In genomic region chr2:109332880-109333279, GRCh38 we compare ENCODE assay signal across 14 cellular contexts.
DNase-seq lines count a peak whose midpoint lies in the region; ATAC-seq and TF ChIP-seq lines count a peak whose summit lies in the region.
"Had no signal": no experiment of that assay in that cellular context is flagged by ENCODE, and none has a peak within 500 bp of the region (broad histone marks: within the 10 kb centered on the region; RNA-seq: fewer than 3 reads in every experiment).

No MANE protein-coding gene starts in this region.

- H3K36me3 ChIP-seq in breast epithelium (no peaks in the 10 kb centered on the region), fibroblast of lung (ENCODE audit: control insufficient read depth, insufficient read depth, low read length) (no peaks in the 10 kb centered on the region), smooth muscle cell (ENCODE audit: low read depth) (no peaks in the 10 kb centered on the region), transverse colon (no peaks in the 10 kb centered on the region)

- peaks cover 13% of the 10 kb centered on the region for H3K9me3 Mint-ChIP-seq in MCF 10A (ENCODE audit: unreplicated experiment)
- H3K9me3 Mint-ChIP-seq in nephron progenitor cell, result peaks cover 13% of the 10 kb centered on the region
- H3K9me3 Mint-ChIP-seq: activated naive CD4-positive, alpha-beta T cell treated with anti-CD3 and anti-CD28 coated beads for 36 hours; T-helper 1 cell treated with Interleukin-12 subunit alpha and Interleukin-12 subunit beta and Interleukin-4 antibody, amounts not matched to agents 30 μg/mL and 1 μg/mL, for 36 hours had no signal

- TF ChIP-seq POLR2A in breast epithelium (IDR thresholded peaks at IDR 0.05), result no peak
- no peak for TF ChIP-seq POLR2A in transverse colon (IDR thresholded peaks at IDR 0.05)

- ATAC-seq in HG03175 (IDR thresholded peaks at IDR 0.05; ENCODE audit: unreplicated experiment), result no peak

- peaks cover 32% of the 10 kb centered on the region for H3K79me2 ChIP-seq in fibroblast of lung (ENCODE audit: control insufficient read depth, insufficient read depth, low read length)
- H3K79me2 ChIP-seq in smooth muscle cell (ENCODE audit: low read depth), result peaks cover 12% of the 10 kb centered on the region

- no peaks in the 10 kb centered on the region for H3K27me3 Mint-ChIP-seq in MCF 10A (ENCODE audit: insufficient read depth, unreplicated experiment)
- peaks cover 3% of the 10 kb centered on the region for H3K27me3 Mint-ChIP-seq in nephron progenitor cell (ENCODE audit: low read depth, poor library complexity)

- TF ChIP-seq EP300 in transverse colon (IDR thresholded peaks at IDR 0.05; ENCODE audit: low read depth), result no peak

- no peaks in the 10 kb centered on the region for H3F3A ChIP-seq in smooth muscle cell (ENCODE audit: low read depth)

- no peaks in the 10 kb centered on the region for H3K27me3 ChIP-seq in breast epithelium
- no peaks in the 10 kb centered on the region for H3K27me3 ChIP-seq in fibroblast of lung (ENCODE audit: control insufficient read depth, insufficient read depth, low read length)
- H3K27me3 ChIP-seq in smooth muscle cell (ENCODE audit: low read depth), result no peaks in the 10 kb centered on the region
- H3K27me3 ChIP-seq in transverse colon, result no peaks in the 10 kb centered on the region

- no TSS peak for BruUV-seq in MCF 10A (replicated peaks; lab: Mats Ljungman, UMichigan)

- intact Hi-C loops in MCF 10A (cut with micrococcal nuclease) (loop anchor here (5.0 kb wide), 1 partner anchor 121 kb away; no protein-coding TSS in a partner anchor), breast epithelium (cut with DNase I; ENCODE audit: low total_unique reads) (no loop called here), transverse colon (cut with DNase I; ENCODE audit: low total_unique reads) (no loop called here)

- POLR2A ChIA-PET in MCF 10A (lab: Yijun Ruan, JAX), result interaction anchor here (0.5 to 1.7 kb wide), 11 partner anchors 9 to 239 kb away, joined by 3 to 12 read pairs (median 5); partner anchors contain the start of gene SH3RF3

- TF ChIP-seq CTCF in MCF 10A (IDR thresholded peaks at IDR 0.05; ENCODE audit: unreplicated experiment) (no peak), breast epithelium (IDR thresholded peaks at IDR 0.05) (no peak), fibroblast of lung (conservative IDR thresholded peaks at IDR 0.05 in 1 of 2, IDR thresholded peaks at IDR 0.05 in 1 of 2; ENCODE audit: low read depth in 1 of 2, low read length in 2 of 2) (no peak), smooth muscle cell (IDR thresholded peaks at IDR 0.05; ENCODE audit: borderline replicate concordance, insufficient read depth, poor library complexity, severe bottlenecking) (no peak), nephron progenitor cell (IDR thresholded peaks at IDR 0.05) (no peak), transverse colon (IDR thresholded peaks at IDR 0.05) (no peak)

- H3K4me1 ChIP-seq in breast epithelium (peaks cover 8 to 10% of the 10 kb centered on the region in 2 donors), fibroblast of lung (ENCODE audit: control insufficient read depth, extremely low read depth, insufficient read depth, low read length) (peaks cover 49% of the 10 kb centered on the region), smooth muscle cell (ENCODE audit: low read depth) (peaks cover 21% of the 10 kb centered on the region), transverse colon (peaks cover 0 to 21% (median 14%) of the 10 kb centered on the region in 4 donors)

- H3K9ac ChIP-seq in fibroblast of lung (ENCODE audit: insufficient read depth, low read length) (no peak overlapping the region), smooth muscle cell (ENCODE audit: low read depth) (no peak overlapping the region)
- H3K9ac ChIP-seq: KMS-11 had no signal

- peak overlapping the region; percentile 71 for H3K4me3 Mint-ChIP-seq in MCF 10A (ENCODE audit: unreplicated experiment)
- H3K4me3 Mint-ChIP-seq in nephron progenitor cell, result no peak overlapping the region

- peaks cover 54% of the 10 kb centered on the region for H3K4me1 Mint-ChIP-seq in MCF 10A (ENCODE audit: insufficient read depth, unreplicated experiment)
- peaks cover 56% of the 10 kb centered on the region for H3K4me1 Mint-ChIP-seq in nephron progenitor cell

- H4K20me1 ChIP-seq in fibroblast of lung (ENCODE audit: control insufficient read depth, extremely low read depth, insufficient read depth, low read length), result no peaks in the 10 kb centered on the region
- no peaks in the 10 kb centered on the region for H4K20me1 ChIP-seq in smooth muscle cell (ENCODE audit: low read depth)

- H3K36me3 Mint-ChIP-seq in MCF 10A (ENCODE audit: insufficient read depth, unreplicated experiment) (peaks cover 15% of the 10 kb centered on the region), nephron progenitor cell (ENCODE audit: low read depth) (peaks cover 16% of the 10 kb centered on the region)

- WGBS in smooth muscle cell (ENCODE audit: low lambda C conversion rate), result 72% methylated on average over 9 of the region's 9 CpGs
- 60 to 88% methylated on average over 1 to 9 of the region's 9 CpGs for WGBS in transverse colon (ENCODE audit: low coverage in 1 of 2), 2 donors

- no peak overlapping the region for H2AFZ ChIP-seq in fibroblast of lung (ENCODE audit: low read length)
- no peak overlapping the region for H2AFZ ChIP-seq in smooth muscle cell (ENCODE audit: low read depth)

- peak overlapping the region; percentile 0 for H3K4me2 ChIP-seq in fibroblast of lung (ENCODE audit: extremely low read depth, insufficient read depth, low read length)
- H3K4me2 ChIP-seq in smooth muscle cell, result peak overlapping the region; percentile 31
- H3K4me2 ChIP-seq: KMS-11 had no signal

- peak overlapping the region in 1 of 3 donors; percentile 44 for H3K4me3 ChIP-seq in breast epithelium
- H3K4me3 ChIP-seq in fibroblast of lung (replicated peaks in 1 of 4; ENCODE audit: control extremely low read depth in 1 of 4, insufficient read depth in 1 of 4, low read depth in 3 of 4, low read length in 4 of 4), result no peak overlapping the region
- H3K4me3 ChIP-seq in smooth muscle cell, result no peak overlapping the region
- H3K4me3 ChIP-seq in transverse colon, result no peak overlapping the region

- DNase-seq in MCF 10A (ENCODE audit: unreplicated experiment) (no peak), breast epithelium (ENCODE audit: low spot score in 2 of 2) (no peak), fibroblast of lung (ENCODE audit: low read depth in 2 of 2) (no peak), smooth muscle cell (lab: John Stamatoyannopoulos, UW; ENCODE audit: unreplicated experiment) (no peak), nephron progenitor cell (no peak), transverse colon (no peak)
- DNase-seq: activated CD4-positive, CD25-positive, alpha-beta regulatory T cell; effector CD8-positive, alpha-beta T cell; NCI-H1436 had no signal

- in situ Hi-C loops in transverse colon (cut with MboI; ENCODE audit: low pct_ligation_motif_present in 1 of 4, low pct_unique_long_range_greater_than_20kb in 1 of 4, low sequenced_read_pairs in 3 of 4), result no loop called here

- peak overlapping the region; percentile 88 for H3K27ac Mint-ChIP-seq in MCF 10A (ENCODE audit: low read depth, unreplicated experiment)
- H3K27ac Mint-ChIP-seq in nephron progenitor cell, result no peak overlapping the region
- H3K27ac Mint-ChIP-seq: activated naive CD4-positive, alpha-beta T cell treated with anti-CD3 and anti-CD28 coated beads for 36 hours had no signal

- no peak overlapping the region for H3K27ac ChIP-seq in breast epithelium
- H3K27ac ChIP-seq in fibroblast of lung (ENCODE audit: insufficient read depth, low read length), result peak overlapping the region; percentile 67
- peak overlapping the region; percentile 39 for H3K27ac ChIP-seq in smooth muscle cell (ENCODE audit: low read depth)
- no peak overlapping the region for H3K27ac ChIP-seq in transverse colon
- H3K27ac ChIP-seq: KMS-11 had no signal

- H3K9me3 ChIP-seq in breast epithelium, result no peaks in the 10 kb centered on the region
- no peaks in the 10 kb centered on the region for H3K9me3 ChIP-seq in fibroblast of lung (ENCODE audit: control insufficient read depth, insufficient read depth, low read depth, low read length)
- H3K9me3 ChIP-seq in smooth muscle cell (replicated peaks; ENCODE audit: low read depth), result no peaks in the 10 kb centered on the region
- no peaks in the 10 kb centered on the region for H3K9me3 ChIP-seq in transverse colon

- CTCF ChIA-PET in MCF 10A (lab: Yijun Ruan, JAX), result interaction anchor here (0.6 to 1.8 kb wide), 5 partner anchors 10 to 205 kb away, joined by 3 to 7 read pairs (median 4); no protein-coding TSS in a partner anchor

TF ChIP-seq in PFSK-1, 5 proteins besides CTCF, POLR2A, EP300 and RAD21:
- TF ChIP-seq FOXP2 (optimal IDR thresholded peaks at IDR 0.05; ENCODE audit: borderline replicate concordance, extremely low read depth, extremely low read length, insufficient read depth) (peak; percentile 0), POLR2AphosphoS5 (IDR thresholded peaks at IDR 0.05; ENCODE audit: low read depth, low read length) (no peak)

Comparison
In these comparisons a context has a peak if more than half of its experiments do, and no peak if none do; other contexts are left out.
1. H3K27ac ChIP-seq: peak in fibroblast of lung (single experiment) and smooth muscle cell (single experiment); none in breast epithelium (0 of 2) and transverse colon (0 of 4).